In the genomic region with DNA sequence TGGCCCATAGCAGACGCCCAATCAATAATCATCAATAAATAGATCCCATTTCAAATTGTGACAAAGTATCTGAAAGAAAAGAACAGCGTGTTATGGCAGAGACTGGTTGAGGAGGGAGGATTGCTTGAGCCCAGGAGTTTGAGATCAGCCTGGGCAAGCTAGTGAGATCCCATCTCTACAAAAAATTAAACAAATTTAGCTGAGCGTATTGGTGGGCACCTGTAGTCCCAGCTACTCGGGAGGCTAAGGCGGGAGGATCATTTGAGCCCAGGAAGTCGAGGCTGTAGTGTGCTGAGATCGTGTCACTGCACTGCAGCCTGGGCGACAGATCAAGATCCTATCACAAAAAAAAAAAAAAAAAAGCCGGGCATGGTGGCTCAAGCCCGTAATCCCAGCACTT, we compare ENCODE assay signal across 1 cellular context.
TF ChIP-seq lines count a peak whose summit lies in the region.

No MANE protein-coding gene starts in this region.

TF ChIP-seq in HEK293, 187 proteins besides CTCF, POLR2A, EP300 and RAD21 (continued from another document):
- no peak for TF ChIP-seq ZNF629 (tag by site-specific recombination; IDR thresholded peaks at IDR 0.05)
- no peak for TF ChIP-seq REPIN1 (tag by site-specific recombination; IDR thresholded peaks at IDR 0.05; ENCODE audit: low read depth)
- TF ChIP-seq ZNF121 (tag by site-specific recombination; IDR thresholded peaks at IDR 0.05): peak; percentile 92
- no peak for TF ChIP-seq ZNF391 (tag by site-specific recombination; IDR thresholded peaks at IDR 0.05; ENCODE audit: borderline replicate concordance, low read depth)
TF ChIP-seq in HEK293: peak in this region for 1.
